29 cellular contexts compared by ENCODE assay signal in the genomic region with DNA sequence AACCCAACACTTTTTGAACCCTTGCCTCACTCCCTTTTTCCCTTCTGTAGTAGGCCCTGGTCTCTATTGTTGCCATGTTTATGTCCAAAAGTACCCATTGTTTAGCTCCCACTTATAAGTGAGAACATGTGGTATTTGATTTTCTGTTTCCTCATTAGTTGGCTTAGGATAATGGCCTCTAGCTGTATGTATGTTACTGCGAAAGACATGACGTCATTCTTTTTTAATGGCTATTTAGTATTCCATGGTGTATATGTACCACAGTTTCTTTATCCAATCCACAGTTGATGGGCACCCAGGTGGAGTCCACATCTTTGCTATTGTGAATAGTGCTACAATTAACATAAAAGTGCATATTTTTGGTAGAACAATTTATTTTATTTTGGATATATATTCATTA.
"Had no signal": no experiment of that assay in that cellular context is flagged by ENCODE, and none has a peak within 500 bp of the region (broad histone marks: within the 10 kb centered on the region; RNA-seq: fewer than 3 reads in every experiment).

No MANE protein-coding gene starts in this region.

- DNase-seq: stimulated activated CD4-positive, alpha-beta T cell treated with anti-CD3 and anti-CD28 coated beads, Interleukin-2, amount 100 ng/mL, for 48 hours; stimulated activated CD4-positive, alpha-beta T cell treated with anti-CD3 and anti-CD28 coated beads, Interleukin-4, amount 100 ng/mL, for 1 hour; stimulated activated CD4-positive, alpha-beta T cell treated with anti-CD3 and anti-CD28 coated beads, Interleukin-4, amount 100 ng/mL, for 24 hours; stimulated activated CD4-positive, alpha-beta T cell treated with anti-CD3 and anti-CD28 coated beads, Interleukin-4, amount 100 ng/mL, for 4 hours; stimulated activated CD8-positive, alpha-beta memory T cell treated with anti-CD3 and anti-CD28 coated beads, Interleukin-4, amount 100 ng/mL, for 48 hours; stimulated activated naive B cell treated with anti-CD40 and anti-IgM and Interleukin-4, amounts not matched to agents 10 μg/mL and 1 μg/mL and 100 μg/mL, for 72 hours; stimulated activated naive CD4-positive, alpha-beta T cell; stimulated activated naive CD4-positive, alpha-beta T cell treated with Interleukin-2 at 50 U/mL for 16 hours; stimulated activated naive CD8-positive, alpha-beta T cell treated with anti-CD3 and anti-CD28 coated beads, Interleukin-15, amount 100 ng/mL, for 72 hours; stimulated activated naive CD8-positive, alpha-beta T cell treated with anti-CD3 and anti-CD28 coated beads, Interleukin-15, Interleukin-2, amounts not matched to agents 100 U/mL and 50 U/mL, for 24 hours; stomach; substantia nigra; testis; thyroid gland; tibial artery; transverse colon; trophoblast cell; upper lobe of left lung; upper lobe of right lung; uterus had no signal

- H3K9me3 ChIP-seq: stomach, suprapubic skin, testis, thoracic aorta, thyroid gland, tibial artery, tibial nerve, transverse colon, upper lobe of left lung, upper lobe of right lung, uterus, vagina had no signal

- ATAC-seq: stimulated activated effector memory CD8-positive, alpha-beta T cell treated with anti-CD3 and anti-CD28 coated beads, Interleukin-12 subunit alpha, Interleukin-12 subunit beta, amount 100 ng/mL, for 72 hours; stimulated activated memory B cell treated with anti-CD40 and anti-IgM and Interleukin-4, amounts not matched to agents 10 μg/mL and 1 μg/mL and 100 μg/mL, for 72 hours; stimulated activated naive B cell treated with anti-CD40 and anti-IgM and Interleukin-4, amounts not matched to agents 10 μg/mL and 1 μg/mL and 100 μg/mL, for 72 hours; stimulated activated naive CD8-positive, alpha-beta T cell treated with anti-CD3 and anti-CD28 coated beads, Interleukin-15, amount 100 ng/mL, for 72 hours; stimulated activated naive CD8-positive, alpha-beta T cell treated with anti-CD3 and anti-CD28 coated beads, Interleukin-15, Interleukin-2, amounts not matched to agents 100 U/mL and 50 U/mL, for 24 hours; upper lobe of right lung had no signal

- FAIRE-seq: urothelium cell line had no signal

- H3K4me3 ChIP-seq: stomach, suprapubic skin, testis, thoracic aorta, thyroid gland, tibial artery, tibial nerve, transverse colon, upper lobe of left lung, upper lobe of right lung, uterus, vagina had no signal

- H3K36me3 Mint-ChIP-seq: stimulated activated effector memory CD8-positive, alpha-beta T cell treated with anti-CD3 and anti-CD28 coated beads, Interleukin-12 subunit alpha, Interleukin-12 subunit beta, amount 100 ng/mL, for 72 hours; stimulated activated memory B cell treated with anti-CD40 and anti-IgM and Interleukin-4, amounts not matched to agents 10 μg/mL and 1 μg/mL and 100 μg/mL, for 72 hours; stimulated activated naive B cell treated with anti-CD40 and anti-IgM and Interleukin-4, amounts not matched to agents 10 μg/mL and 1 μg/mL and 100 μg/mL, for 72 hours; type B pancreatic cell had no signal

- H3K36me3 ChIP-seq: stomach, suprapubic skin, thoracic aorta, thyroid gland, tibial artery, tibial nerve, transverse colon, upper lobe of left lung, upper lobe of right lung, uterus, vagina had no signal

- H3K27ac ChIP-seq: stomach, suprapubic skin, testis, thoracic aorta, thyroid gland, tibial artery, tibial nerve, transverse colon, upper lobe of left lung, upper lobe of right lung, uterus, vagina had no signal

- H3K9me3 Mint-ChIP-seq: type B pancreatic cell had no signal

- H3K4me3 Mint-ChIP-seq: stimulated activated effector memory CD8-positive, alpha-beta T cell treated with anti-CD3 and anti-CD28 coated beads, Interleukin-12 subunit alpha, Interleukin-12 subunit beta, amount 100 ng/mL, for 72 hours; stimulated activated memory B cell treated with anti-CD40 and anti-IgM and Interleukin-4, amounts not matched to agents 10 μg/mL and 1 μg/mL and 100 μg/mL, for 72 hours; stimulated activated naive B cell treated with anti-CD40 and anti-IgM and Interleukin-4, amounts not matched to agents 10 μg/mL and 1 μg/mL and 100 μg/mL, for 72 hours; stimulated activated naive CD8-positive, alpha-beta T cell treated with anti-CD3 and anti-CD28 coated beads, Interleukin-15, amount 100 ng/mL, for 72 hours; stimulated activated naive CD8-positive, alpha-beta T cell treated with anti-CD3 and anti-CD28 coated beads, Interleukin-15, Interleukin-2, amounts not matched to agents 100 ng/mL and 50 ng/mL, for 24 hours; type B pancreatic cell had no signal

- H3K27me3 Mint-ChIP-seq: stimulated activated memory B cell treated with anti-CD40 and anti-IgM and Interleukin-4, amounts not matched to agents 10 μg/mL and 1 μg/mL and 100 μg/mL, for 72 hours; stimulated activated naive B cell treated with anti-CD40 and anti-IgM and Interleukin-4, amounts not matched to agents 10 μg/mL and 1 μg/mL and 100 μg/mL, for 72 hours; stimulated activated naive CD8-positive, alpha-beta T cell treated with anti-CD3 and anti-CD28 coated beads, Interleukin-15, amount 100 ng/mL, for 72 hours; stimulated activated naive CD8-positive, alpha-beta T cell treated with anti-CD3 and anti-CD28 coated beads, Interleukin-15, Interleukin-2, amounts not matched to agents 100 ng/mL and 50 ng/mL, for 24 hours had no signal

- H3K27ac Mint-ChIP-seq: stimulated activated effector memory CD8-positive, alpha-beta T cell treated with anti-CD3 and anti-CD28 coated beads, Interleukin-12 subunit alpha, Interleukin-12 subunit beta, amount 100 ng/mL, for 72 hours; stimulated activated memory B cell treated with anti-CD40 and anti-IgM and Interleukin-4, amounts not matched to agents 10 μg/mL and 1 μg/mL and 100 μg/mL, for 72 hours; stimulated activated naive B cell treated with anti-CD40 and anti-IgM and Interleukin-4, amounts not matched to agents 10 μg/mL and 1 μg/mL and 100 μg/mL, for 72 hours; stimulated activated naive CD8-positive, alpha-beta T cell treated with anti-CD3 and anti-CD28 coated beads, Interleukin-15, Interleukin-2, amounts not matched to agents 100 ng/mL and 50 ng/mL, for 24 hours; type B pancreatic cell had no signal

- H3K4me1 Mint-ChIP-seq: stimulated activated effector memory CD8-positive, alpha-beta T cell treated with anti-CD3 and anti-CD28 coated beads, Interleukin-12 subunit alpha, Interleukin-12 subunit beta, amount 100 ng/mL, for 72 hours; stimulated activated memory B cell treated with anti-CD40 and anti-IgM and Interleukin-4, amounts not matched to agents 10 μg/mL and 1 μg/mL and 100 μg/mL, for 72 hours; stimulated activated naive B cell treated with anti-CD40 and anti-IgM and Interleukin-4, amounts not matched to agents 10 μg/mL and 1 μg/mL and 100 μg/mL, for 72 hours; stimulated activated naive CD8-positive, alpha-beta T cell treated with anti-CD3 and anti-CD28 coated beads, Interleukin-15, amount 100 ng/mL, for 72 hours had no signal

- H3K4me1 ChIP-seq: suprapubic skin, testis, thyroid gland, tibial artery, tibial nerve, transverse colon, upper lobe of right lung, uterus, vagina had no signal

- H3K27me3 ChIP-seq: stomach, suprapubic skin, testis, thyroid gland, tibial artery, tibial nerve, transverse colon, upper lobe of left lung, upper lobe of right lung, uterus, vagina had no signal
